Comparison of ENCODE assay signal across 18 cellular contexts in genomic region chr3:23882487-23882918, GRCh38.
"Had no signal": no experiment of that assay in that cellular context is flagged by ENCODE, and none has a peak within 500 bp of the region (broad histone marks: within the 10 kb centered on the region; RNA-seq: fewer than 3 reads in every experiment).

No MANE protein-coding gene starts in this region.

- H3K9me3 ChIP-seq: heart left ventricle, left lung, lower lobe of right lung, prostate gland, right lobe of liver, spleen, suprapubic skin, thyroid gland had no signal

- H3K4me3 ChIP-seq: heart left ventricle, left lung, lower lobe of right lung, prostate gland, right lobe of liver, spleen, suprapubic skin, thyroid gland had no signal

- H3K27me3 ChIP-seq: heart left ventricle, left lung, right lobe of liver, spleen, suprapubic skin, thyroid gland had no signal

- DNase-seq: effector memory CD4-positive, alpha-beta T cell; heart left ventricle; hypothalamus; islet precursor cell; lower lobe of right lung; midbrain; right lobe of liver; spleen; stimulated activated CD4-positive, alpha-beta T cell treated with anti-CD3 and anti-CD28 coated beads, Interleukin-15, amount 100 ng/mL, for 24 hours; stimulated activated CD4-positive, alpha-beta T cell treated with anti-CD3 and anti-CD28 coated beads, Interleukin-1b, Interleukin-23, amount 100 ng/mL, for 48 hours; stimulated activated CD4-positive, alpha-beta T cell treated with anti-CD3 and anti-CD28 coated beads, Interleukin-4, amount 100 ng/mL, for 24 hours; stimulated activated naive CD4-positive, alpha-beta T cell; thyroid gland had no signal

- H3K27ac ChIP-seq: heart left ventricle, left lung, lower lobe of right lung, parathyroid adenoma, prostate gland, right lobe of liver, spleen, suprapubic skin, thyroid gland had no signal

- H3K36me3 ChIP-seq: lower lobe of right lung, prostate gland, right lobe of liver, suprapubic skin, thyroid gland had no signal

- ATAC-seq: esophagus mucosa, left lung had no signal

- H3K4me1 ChIP-seq: prostate gland had no signal

- H3K9ac ChIP-seq: parathyroid adenoma had no signal

- H2AFZ ChIP-seq: parathyroid adenoma had no signal
